In genomic region chr11:14346303-14346702, GRCh38 we compare ENCODE assay signal across 22 cellular contexts. TPM values are rescaled to one million over a fixed set of nuclear protein-coding genes. Genes with fewer than 3 reads are reported as not detected.
DNase-seq lines count a peak whose midpoint lies in the region; ATAC-seq, FAIRE-seq and TF ChIP-seq lines count a peak whose summit lies in the region.
"Had no signal": no experiment of that assay in that cellular context is flagged by ENCODE, and none has a peak within 500 bp of the region (broad histone marks: within the 10 kb centered on the region; RNA-seq: fewer than 3 reads in every experiment).

No MANE protein-coding gene starts in this region.

- no peak for TF ChIP-seq CTCF in HEK293 (tag by site-specific recombination; IDR thresholded peaks at IDR 0.05)
- no peak for TF ChIP-seq CTCF in astrocyte (IDR thresholded peaks at IDR 0.05; ENCODE audit: insufficient read depth, low read depth, low read length)
- no peak for TF ChIP-seq CTCF in osteocyte (IDR thresholded peaks at IDR 0.05)

- H3K36me3 Mint-ChIP-seq in IgD-negative memory B cell = peaks cover 3% of the 10 kb centered on the region
- H3K36me3 Mint-ChIP-seq in astrocyte (ENCODE audit: low read depth, unreplicated experiment) = peaks cover 17% of the 10 kb centered on the region
- H3K36me3 Mint-ChIP-seq in osteocyte (ENCODE audit: unreplicated experiment) = peaks cover 17% of the 10 kb centered on the region

- DNase-seq in astrocyte (ENCODE audit: low read depth) (no peak), osteocyte (ENCODE audit: extremely low spot score, unreplicated experiment) (no peak)
- DNase-seq in activated T-cell treated with anti-CD3 and anti-CD28 coated beads, Interleukin-2, amount 50 U/mL, for 1 hour = no peak
- no peak for DNase-seq in effector CD8-positive, alpha-beta T cell (lab: John Stamatoyannopoulos, UW)
- DNase-seq: Caco-2; CD4-positive, alpha-beta memory T cell; DMS 273 treated with DMSO at 0.1 percent for 48 hours; DMS79 treated with DMSO at 0.1 percent for 48 hours; KG1; NCI-H1092; NCI-H1436; NCI-H187 treated with DMSO at 0.1 percent for 48 hours; NCI-H510A; SIG-M5 had no signal

- peaks cover 99% of the 10 kb centered on the region for H3K79me2 ChIP-seq in astrocyte (ENCODE audit: insufficient read depth, low read length)

- peak overlapping the region in 2 of 3 donors; percentile 18 to 21 for H3K27ac Mint-ChIP-seq in IgD-negative memory B cell
- H3K27ac Mint-ChIP-seq in astrocyte (ENCODE audit: unreplicated experiment) = peak overlapping the region; percentile 50
- H3K27ac Mint-ChIP-seq in osteocyte (ENCODE audit: unreplicated experiment) = peak overlapping the region; percentile 76

- no peak for ATAC-seq in HG03025 (IDR thresholded peaks at IDR 0.05; ENCODE audit: low FRiP score, unreplicated experiment)
- ATAC-seq: GM12878, SK-N-SH treated with all-trans-retinoic acid at 6 μM for 48 hours had no signal

- no peaks in the 10 kb centered on the region for H3K27me3 ChIP-seq in astrocyte (ENCODE audit: insufficient read depth, low read length)
- H3K27me3 ChIP-seq: BLaER1 had no signal

- peaks cover 35% of the 10 kb centered on the region for H4K20me1 ChIP-seq in astrocyte (ENCODE audit: insufficient read depth, low read length)
- H4K20me1 ChIP-seq: BLaER1 had no signal

- H3K4me1 Mint-ChIP-seq in IgD-negative memory B cell (peaks cover 57 to 64% (median 62%) of the 10 kb centered on the region in 3 donors), astrocyte (ENCODE audit: low read depth, unreplicated experiment) (peaks cover 42% of the 10 kb centered on the region), osteocyte (ENCODE audit: unreplicated experiment) (peaks cover 57% of the 10 kb centered on the region)

- CTCF ChIA-PET in HEK293 (lab: Yijun Ruan, JAX) = interaction anchor here (0.6 to 1.5 kb wide), 3 partner anchors 10 to 73 kb away, joined by 3 to 4 read pairs (median 3); no protein-coding TSS in a partner anchor

- H3K27me3 Mint-ChIP-seq in IgD-negative memory B cell (no peaks in the 10 kb centered on the region), astrocyte (ENCODE audit: low read depth, unreplicated experiment) (no peaks in the 10 kb centered on the region), osteocyte (ENCODE audit: unreplicated experiment) (no peaks in the 10 kb centered on the region)
- H3K27me3 Mint-ChIP-seq: CD4-positive, alpha-beta memory T cell had no signal

- H3K4me1 ChIP-seq in HEK293 (ENCODE audit: control insufficient read depth, insufficient read depth, low read length) = no peaks in the 10 kb centered on the region
- H3K4me1 ChIP-seq in astrocyte (ENCODE audit: insufficient read depth, low read length) = no peaks in the 10 kb centered on the region
- H3K4me1 ChIP-seq: Caco-2 had no signal

- H3K4me3 ChIP-seq in HEK293 (ENCODE audit: low read depth, low read length) (no peak overlapping the region), astrocyte (ENCODE audit: insufficient read depth, low read depth, low read length) (no peak overlapping the region)
- H3K4me3 ChIP-seq: BLaER1, GM12878, HAP-1 had no signal

- H3K9me3 Mint-ChIP-seq in IgD-negative memory B cell (peaks cover 2 to 13% (median 3%) of the 10 kb centered on the region in 3 donors), astrocyte (ENCODE audit: unreplicated experiment) (no peaks in the 10 kb centered on the region), osteocyte (ENCODE audit: unreplicated experiment) (peaks cover 23% of the 10 kb centered on the region)

- H3K4me2 ChIP-seq in astrocyte (ENCODE audit: low read length) = no peak overlapping the region
- H3K4me2 ChIP-seq: BLaER1 had no signal

- H3K4me3 Mint-ChIP-seq in IgD-negative memory B cell = no peak overlapping the region
- H3K4me3 Mint-ChIP-seq in astrocyte (ENCODE audit: unreplicated experiment) = no peak overlapping the region
- H3K4me3 Mint-ChIP-seq in osteocyte (ENCODE audit: unreplicated experiment) = no peak overlapping the region
- H3K4me3 Mint-ChIP-seq: CD4-positive, alpha-beta memory T cell had no signal

- POLR2A ChIA-PET in HEK293 (lab: Yijun Ruan, JAX) = interaction anchor here (1.4 kb wide), 1 partner anchor 12 kb away, joined by 4 read pairs; no protein-coding TSS in a partner anchor

- no peak overlapping the region for H2AFZ ChIP-seq in astrocyte (ENCODE audit: low read depth, low read length)

- H3K36me3 ChIP-seq in HEK293 (ENCODE audit: control insufficient read depth in 2 of 2, insufficient read depth in 1 of 2, low read length in 2 of 2) = no peaks in the 10 kb centered on the region
- no peaks in the 10 kb centered on the region for H3K36me3 ChIP-seq in astrocyte (ENCODE audit: insufficient read depth, low read length)
- H3K36me3 ChIP-seq: HAP-1 had no signal

- no peak for FAIRE-seq in astrocyte (lab: Jason Lieb, UNC)
- FAIRE-seq: GM12878 had no signal

- H3K9me3 ChIP-seq in HEK293 (ENCODE audit: control insufficient read depth, insufficient read depth, low read depth, low read length) (no peaks in the 10 kb centered on the region), astrocyte (ENCODE audit: insufficient read depth, low read depth, low read length) (no peaks in the 10 kb centered on the region)
- H3K9me3 ChIP-seq: HAP-1 had no signal

- no peak overlapping the region for H3K9ac ChIP-seq in astrocyte (ENCODE audit: low read length)
- H3K9ac ChIP-seq: BLaER1 had no signal

- H3K27ac ChIP-seq in HEK293 (ENCODE audit: extremely low read depth, low read depth, low read length) (no peak overlapping the region), astrocyte (ENCODE audit: low read depth, low read length) (no peak overlapping the region)
- H3K27ac ChIP-seq: BLaER1, RWPE1 had no signal

TF ChIP-seq in HEK293, 187 proteins besides CTCF, POLR2A, EP300 and RAD21:
- TF ChIP-seq ZNF148 (tag by site-specific recombination; IDR thresholded peaks at IDR 0.05; ENCODE audit: borderline replicate concordance) (no peak), ZNF664 (tag by site-specific recombination; IDR thresholded peaks at IDR 0.05) (no peak), ZNF174 (tag by site-specific recombination; IDR thresholded peaks at IDR 0.05) (no peak), SP3 (tag by site-specific recombination; IDR thresholded peaks at IDR 0.05) (no peak), SETDB1 (IDR thresholded peaks at IDR 0.05; ENCODE audit: insufficient read length, low read length) (peak; percentile 55), TRIM28 (IDR thresholded peaks at IDR 0.05; ENCODE audit: borderline replicate concordance, low read length) (peak; percentile 47; the same call in 1 of the 2 replicates), KLF8 (tag by site-specific recombination; IDR thresholded peaks at IDR 0.05) (no peak)

RNA-seq across cellular contexts. Expression of gene RRAS2, which starts 12.7 kb away (rescaled TPM):
- 80.3 TPM for polyA plus RNA-seq in IgD-negative memory B cell
- total RNA-seq in astrocyte (120 and 150 TPM in 2 replicates), osteocyte (91.8 and 95.7 TPM in 2 replicates)

Comparison
In these comparisons a context has a peak if more than half of its experiments do, and no peak if none do; other contexts are left out.
1. H3K27ac Mint-ChIP-seq: peak in every context shown above with its lines; median percentile 76 in osteocyte; 50 in astrocyte; 20 in IgD-negative memory B cell.